10 cellular contexts compared by ENCODE assay signal in the genomic region with DNA sequence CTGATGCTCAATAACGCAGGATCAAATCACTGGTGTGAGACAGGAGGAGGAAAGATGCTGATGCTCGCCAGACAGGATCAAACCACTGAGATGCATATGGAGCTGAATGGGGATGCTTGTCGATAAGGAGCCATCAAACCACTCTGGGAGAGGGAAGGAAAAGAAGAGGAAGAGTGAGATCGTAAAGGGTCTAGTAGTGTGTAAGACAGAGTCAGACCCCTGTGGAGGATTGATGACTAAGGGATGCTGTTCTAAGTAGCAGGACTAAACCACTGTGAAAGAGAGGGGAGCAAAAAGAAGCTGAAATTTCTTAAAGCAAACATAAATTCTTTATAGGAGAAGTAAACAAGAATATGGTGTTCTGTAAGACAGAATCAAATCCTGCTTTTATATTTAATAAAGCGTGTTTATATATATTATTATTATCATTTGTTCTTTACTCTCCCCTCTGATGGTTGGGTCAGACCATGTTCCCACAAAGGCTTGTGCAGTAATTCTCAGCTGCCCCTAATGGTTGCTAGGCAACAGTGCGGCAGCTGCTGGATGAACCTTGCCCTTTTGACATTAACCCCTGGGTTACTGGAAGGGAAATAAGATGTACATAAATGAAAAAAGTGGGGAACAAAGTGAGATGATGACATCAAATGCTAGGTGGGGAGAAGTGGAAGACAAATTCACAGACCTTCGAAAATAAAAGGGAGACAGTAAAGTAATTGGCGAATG.
DNase-seq lines count a peak whose midpoint lies in the region; ATAC-seq and TF ChIP-seq lines count a peak whose summit lies in the region.
"Had no signal": no experiment of that assay in that cellular context is flagged by ENCODE, and none has a peak within 500 bp of the region (broad histone marks: within the 10 kb centered on the region; RNA-seq: fewer than 3 reads in every experiment).

No MANE protein-coding gene starts in this region.

- H2AFZ ChIP-seq in neural progenitor cell (replicated peaks) = no peak overlapping the region

- 3 to 30% methylated on average over 5 to 7 of the region's 8 CpGs for WGBS in ectodermal cell, 2 experiments
- WGBS in lower leg skin, 2 donors = 36 to 45% methylated on average over 8 of the region's 8 CpGs

- no peak for TF ChIP-seq POLR2A in lower leg skin (IDR thresholded peaks at IDR 0.05)

- peak; percentile 34 for DNase-seq in HT-29 (ENCODE audit: low spot score)
- DNase-seq in NCI-H526 (lab: John Stamatoyannopoulos, UW) = peak; percentile 81 to 84
- DNase-seq in neural progenitor cell (ENCODE audit: low spot score) = peak; percentile 92
- DNase-seq in lower leg skin (ENCODE audit: low spot score in 2 of 2) = no peak
- no peak for DNase-seq in colonic mucosa
- no peak for DNase-seq in effector CD8-positive, alpha-beta T cell (lab: John Stamatoyannopoulos, UW)
- DNase-seq: stimulated activated CD4-positive, alpha-beta T cell treated with anti-CD3 and anti-CD28 coated beads, Interleukin-12 subunit alpha, Interleukin-12 subunit beta, amount 100 ng/mL, for 4 hours had no signal

- H3K36me3 ChIP-seq in ectodermal cell (ENCODE audit: control insufficient read depth, insufficient read depth, low read length) = no peaks in the 10 kb centered on the region
- H3K36me3 ChIP-seq in neural progenitor cell = no peaks in the 10 kb centered on the region
- no peaks in the 10 kb centered on the region for H3K36me3 ChIP-seq in colonic mucosa

- peak overlapping the region; percentile 96 for H3K27ac ChIP-seq in ectodermal cell (ENCODE audit: insufficient read depth, low read depth, low read length, poor library complexity, severe bottlenecking)
- H3K27ac ChIP-seq in neural progenitor cell = peak overlapping the region; percentile 99
- H3K27ac ChIP-seq in colonic mucosa = no peak overlapping the region
- H3K27ac ChIP-seq: coronary artery had no signal

- H3K4me3 Mint-ChIP-seq in neural progenitor cell = no peak overlapping the region

- TF ChIP-seq CTCF in neural progenitor cell (IDR thresholded peaks at IDR 0.05) (no peak), lower leg skin (IDR thresholded peaks at IDR 0.05) (no peak), colonic mucosa (IDR thresholded peaks at IDR 0.05) (no peak)

- H3K4me3 ChIP-seq in ectodermal cell (ENCODE audit: insufficient read depth, low read depth, low read length) = peak overlapping the region; percentile 23
- peak overlapping the region; percentile 42 for H3K4me3 ChIP-seq in neural progenitor cell
- H3K4me3 ChIP-seq in lower leg skin (ENCODE audit: low read depth, poor library complexity, severe bottlenecking) = no peak overlapping the region
- no peak overlapping the region for H3K4me3 ChIP-seq in colonic mucosa
- H3K4me3 ChIP-seq: coronary artery had no signal

- no peak overlapping the region for H3K27ac Mint-ChIP-seq in neural progenitor cell

- H4K20me1 ChIP-seq in neural progenitor cell (ENCODE audit: low read depth) = no peaks in the 10 kb centered on the region

- peaks cover 12% of the 10 kb centered on the region for H3F3A ChIP-seq in neural progenitor cell (ENCODE audit: low read depth)

- ATAC-seq in GM18873 (IDR thresholded peaks at IDR 0.05; ENCODE audit: low FRiP score, unreplicated experiment) = no peak

- no peaks in the 10 kb centered on the region for H3K27me3 ChIP-seq in ectodermal cell (ENCODE audit: control insufficient read depth, insufficient read depth, low read length, poor library complexity, severe bottlenecking)
- H3K27me3 ChIP-seq in neural progenitor cell = no peaks in the 10 kb centered on the region
- no peaks in the 10 kb centered on the region for H3K27me3 ChIP-seq in colonic mucosa

- H3K9me3 Mint-ChIP-seq in neural progenitor cell = peaks cover 19% of the 10 kb centered on the region

- peak overlapping the region; percentile 77 for H3K4me2 ChIP-seq in neural progenitor cell

- H3K27me3 Mint-ChIP-seq in neural progenitor cell (ENCODE audit: insufficient read depth, low read depth) = peaks cover 2% of the 10 kb centered on the region

- intact Hi-C loops in lower leg skin (cut with DNase I; ENCODE audit: low total_unique reads) (no loop called here), colonic mucosa (cut with DNase I) (no loop called here)

- peaks cover 5% of the 10 kb centered on the region for H3K4me1 ChIP-seq in ectodermal cell (ENCODE audit: control insufficient read depth, insufficient read depth, low read length)
- peaks cover 23% of the 10 kb centered on the region for H3K4me1 ChIP-seq in neural progenitor cell
- H3K4me1 ChIP-seq in colonic mucosa = no peaks in the 10 kb centered on the region

- no peaks in the 10 kb centered on the region for H3K9me3 ChIP-seq in ectodermal cell (ENCODE audit: control insufficient read depth, low read length)
- H3K9me3 ChIP-seq in neural progenitor cell (ENCODE audit: low read depth) = no peaks in the 10 kb centered on the region
- no peaks in the 10 kb centered on the region for H3K9me3 ChIP-seq in colonic mucosa

- peaks cover 7% of the 10 kb centered on the region for H3K36me3 Mint-ChIP-seq in neural progenitor cell

- H3K9ac ChIP-seq in neural progenitor cell (no peak overlapping the region), colonic mucosa (ENCODE audit: low read depth in 2 of 2, low read length in 2 of 2) (no peak overlapping the region)

- H3K4me1 Mint-ChIP-seq in neural progenitor cell = peaks cover 21% of the 10 kb centered on the region

- H3K79me2 ChIP-seq in neural progenitor cell (ENCODE audit: low read depth) = peaks cover 40% of the 10 kb centered on the region

Comparison
In these comparisons a context has a peak if more than half of its experiments do, and no peak if none do; other contexts are left out.
1. DNase-seq: peak in HT-29 (single experiment), NCI-H526 (2 of 2) and neural progenitor cell (single experiment); none in lower leg skin (0 of 2), colonic mucosa (single experiment) and effector CD8-positive, alpha-beta T cell (single experiment).
2. H3K4me3 ChIP-seq: peak in ectodermal cell (single experiment) and neural progenitor cell (single experiment); none in lower leg skin (single experiment) and colonic mucosa (single experiment).